7 cellular contexts compared by ENCODE assay signal in the genomic region with DNA sequence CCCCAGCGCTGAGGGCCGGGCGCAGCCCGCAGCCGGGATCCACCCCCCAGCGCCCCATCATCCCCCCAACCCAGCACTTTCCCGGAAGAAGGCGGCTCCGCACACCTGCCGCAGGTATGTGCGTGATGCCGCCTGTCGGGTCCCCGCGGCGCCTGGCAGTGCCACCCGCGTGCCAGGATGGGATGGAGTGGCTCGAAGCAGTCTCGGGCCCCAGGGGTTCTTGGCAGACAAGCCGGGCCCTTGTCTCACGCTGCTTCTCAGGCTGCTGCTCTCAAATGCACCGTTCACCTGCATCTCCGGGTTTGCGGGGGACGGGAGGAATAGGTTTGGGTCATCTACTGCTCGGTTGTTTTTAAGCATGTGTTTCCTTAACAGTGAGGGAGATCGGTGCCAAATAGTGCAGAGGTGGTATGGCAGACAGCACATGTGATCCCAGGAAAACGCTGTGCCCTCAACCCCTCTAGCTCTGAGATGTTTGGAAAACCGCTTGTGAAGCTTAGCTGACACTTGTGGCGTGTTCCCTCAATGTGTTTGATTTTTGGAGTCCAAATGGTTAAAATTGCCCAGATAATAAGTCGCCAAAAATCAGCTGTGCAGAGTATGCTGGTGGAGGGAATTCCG. TPM values are rescaled to one million over a fixed set of nuclear protein-coding genes. Genes with fewer than 3 reads are reported as not detected.
DNase-seq lines count a peak whose midpoint lies in the region; ATAC-seq and TF ChIP-seq lines count a peak whose summit lies in the region.

No MANE protein-coding gene starts in this region.

- ATAC-seq in GM18498 (IDR thresholded peaks at IDR 0.05; ENCODE audit: unreplicated experiment) (peak; percentile 3), HG03521 (IDR thresholded peaks at IDR 0.05; ENCODE audit: unreplicated experiment) (no peak)

- TF ChIP-seq EP300 in suprapubic skin (IDR thresholded peaks at IDR 0.05): no peak

- TF ChIP-seq POLR2A in suprapubic skin (IDR thresholded peaks at IDR 0.05): no peak

- no peak for TF ChIP-seq CTCF in suprapubic skin (IDR thresholded peaks at IDR 0.05)

- H3K27me3 ChIP-seq in suprapubic skin: no peaks in the 10 kb centered on the region

- peak overlapping the region; percentile 94 for H3K4me3 ChIP-seq in mesodermal cell (ENCODE audit: extremely low read depth, insufficient read depth, low read length, poor library complexity, severe bottlenecking)
- H3K4me3 ChIP-seq in suprapubic skin: peak overlapping the region; percentile 77

- H3K36me3 ChIP-seq in mesodermal cell (ENCODE audit: control insufficient read depth, insufficient read depth, low read length) (peaks cover 25% of the 10 kb centered on the region), suprapubic skin (peaks cover 4% of the 10 kb centered on the region)

- WGBS in mesodermal cell (ENCODE audit: insufficient coverage in 2 of 2), 2 experiments: 2 to 5% methylated on average over 26 to 28 of the region's 33 CpGs
- WGBS in suprapubic skin: 0% methylated on average over 27 of the region's 33 CpGs

- peak; percentile 16 for DNase-seq in HT1080 (ENCODE audit: low read depth)
- peak; percentile 37 for DNase-seq in UCSD-AML1 (lab: John Stamatoyannopoulos, UW; ENCODE audit: unreplicated experiment)
- DNase-seq in effector CD4-positive, alpha-beta T cell: peak; percentile 31
- peak in 1 of 2 donors; percentile 75 for DNase-seq in suprapubic skin (ENCODE audit: low spot score in 2 of 2)

- H3K9me3 ChIP-seq in mesodermal cell (ENCODE audit: control insufficient read depth, low read length): no peaks in the 10 kb centered on the region
- H3K9me3 ChIP-seq in suprapubic skin: no peaks in the 10 kb centered on the region

- H3K27ac ChIP-seq in mesodermal cell (ENCODE audit: low read depth, low read length, severe bottlenecking) (peak overlapping the region; percentile 82), suprapubic skin (peak overlapping the region; percentile 94)

- H3K4me1 ChIP-seq in mesodermal cell (ENCODE audit: control insufficient read depth, insufficient read depth, low read length, poor library complexity, severe bottlenecking): peaks cover 24% of the 10 kb centered on the region
- H3K4me1 ChIP-seq in suprapubic skin: peaks cover 45% of the 10 kb centered on the region

RNA-seq across cellular contexts. Expression of gene MYLIP, which starts 0.8 kb away (rescaled TPM):
- total RNA-seq in HT1080 (2014; rRNA removed; shearing (Covaris generic)): 6.1 and 6.7 TPM in 2 replicates
- 5.5 and 6.1 TPM in 2 replicates for polyA plus RNA-seq in HT1080 (2015; cell fraction: cytosol; rRNA removed)
- polyA plus RNA-seq in HT1080 (2015; cell fraction: nucleus; rRNA removed): 8.4 and 10.0 TPM in 2 replicates
- polyA plus RNA-seq in mesodermal cell (2013, experiment 1 of 2): 46.9 TPM
- polyA plus RNA-seq in mesodermal cell (2013, experiment 2 of 2): 45.8 TPM
- total RNA-seq in suprapubic skin: 10 to 100 TPM; 25.9 to 53.0 (median 36.5) TPM
